ENCODE assay signal across 9 cellular contexts in the genomic region with DNA sequence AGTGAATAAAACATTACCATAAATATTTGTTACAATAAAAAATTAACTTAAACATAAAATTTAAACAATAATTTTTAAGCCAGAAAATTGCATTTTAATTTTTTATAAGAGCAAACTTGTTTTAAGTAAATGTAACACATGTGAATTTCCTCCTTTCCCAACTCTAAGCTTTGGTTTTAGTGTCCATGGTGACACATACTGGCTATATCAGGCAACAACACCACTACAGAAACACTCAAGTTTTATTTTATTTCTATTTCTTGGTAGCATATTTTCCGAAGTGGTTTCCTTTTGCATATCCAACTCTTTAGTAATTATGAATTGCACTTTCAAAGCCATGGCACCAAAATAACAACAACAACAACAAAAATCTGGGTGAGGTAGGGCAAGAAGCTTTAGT. TPM values are rescaled to one million over a fixed set of nuclear protein-coding genes. Genes with fewer than 3 reads are reported as not detected.
A peak's percentile ranks its signal among the peaks of the same experiment; 100 is the strongest.
DNase-seq lines count a peak whose midpoint lies in the region; ATAC-seq, FAIRE-seq and TF ChIP-seq lines count a peak whose summit lies in the region.
"Had no signal": no experiment of that assay in that cellular context is flagged by ENCODE, and none has a peak within 500 bp of the region (broad histone marks: within the 10 kb centered on the region; RNA-seq: fewer than 3 reads in every experiment).

No MANE protein-coding gene starts in this region.

- H3K4me1 ChIP-seq in adrenal gland (replicated peaks in 1 of 2) = peaks cover 15 to 19% of the 10 kb centered on the region in 2 donors
- H3K4me1 ChIP-seq in right lobe of liver = peaks cover 0 to 17% (median 4%) of the 10 kb centered on the region in 4 donors
- peaks cover 0 to 23% of the 10 kb centered on the region in 2 donors for H3K4me1 ChIP-seq in right atrium auricular region

- H3K27ac Mint-ChIP-seq in T-helper 2 cell treated with Interferon-gamma antibody and Interleukin-4, amounts not matched to agents 5 μg/mL and 100 μg/mL, for 36 hours = no peak overlapping the region

- H3K4me3 ChIP-seq in adrenal gland (no peak overlapping the region), right lobe of liver (no peak overlapping the region), right atrium auricular region (no peak overlapping the region)

- H3K36me3 ChIP-seq in adrenal gland (replicated peaks in 1 of 2) = no peaks in the 10 kb centered on the region
- H3K36me3 ChIP-seq in right lobe of liver = no peaks in the 10 kb centered on the region
- H3K36me3 ChIP-seq in right atrium auricular region = no peaks in the 10 kb centered on the region

- H3K27me3 ChIP-seq in adrenal gland (peaks cover 5% of the 10 kb centered on the region), right lobe of liver (peaks cover 0 to 14% of the 10 kb centered on the region in 2 donors), right atrium auricular region (peaks cover 6 to 10% of the 10 kb centered on the region in 2 donors)

- 35 to 52% (median 41%) methylated on average over 1 of the region's 1 CpG for WGBS in adrenal gland, 4 donors
- 36% methylated on average over 1 of the region's 1 CpG for WGBS in right lobe of liver (ENCODE audit: insufficient coverage, low coverage, low lambda C conversion rate, missing lambda C conversion rate)

- DNase-seq in ACHN = peak; percentile 25
- peak; percentile 30 for DNase-seq in GM10266 (ENCODE audit: extremely low spot score)
- DNase-seq in T-helper 2 cell treated with Interferon-gamma antibody and Interleukin-4, amounts not matched to agents 5 μg/mL and 100 μg/mL, for 36 hours (ENCODE audit: low spot score) = no peak
- DNase-seq in frontal cortex (ENCODE audit: low spot score in 2 of 2) = peak in 1 of 2 donors; percentile 11
- DNase-seq in adrenal gland = no peak
- DNase-seq in right lobe of liver = no peak
- no peak for DNase-seq in right atrium auricular region (ENCODE audit: low spot score)

- no peak overlapping the region for H3K27ac ChIP-seq in adrenal gland
- H3K27ac ChIP-seq in right lobe of liver = no peak overlapping the region
- H3K27ac ChIP-seq in right atrium auricular region = no peak overlapping the region

- no peak for TF ChIP-seq CTCF in GM10266 (IDR thresholded peaks at IDR 0.05; ENCODE audit: control insufficient read depth, insufficient read depth, low read depth, missing control alignments)
- TF ChIP-seq CTCF in adrenal gland (IDR thresholded peaks at IDR 0.05) = no peak
- peak in 1 of 4 donors; percentile 8 for TF ChIP-seq CTCF in right lobe of liver (IDR thresholded peaks at IDR 0.05)
- TF ChIP-seq CTCF in right atrium auricular region (IDR thresholded peaks at IDR 0.05) = peak in 1 of 2 donors; percentile 30

- peaks cover 6% of the 10 kb centered on the region for H3K36me3 Mint-ChIP-seq in T-helper 2 cell treated with Interferon-gamma antibody and Interleukin-4, amounts not matched to agents 5 μg/mL and 100 μg/mL, for 36 hours (ENCODE audit: low read depth)

- TF ChIP-seq POLR2A in adrenal gland (IDR thresholded peaks at IDR 0.05) (no peak), right lobe of liver (IDR thresholded peaks at IDR 0.05) (no peak)

- intact Hi-C loops in adrenal gland (cut with DNase I) = no loop called here
- intact Hi-C loops in right lobe of liver (cut with DNase I) = no loop called here

- peaks cover 28% of the 10 kb centered on the region for H3K4me1 Mint-ChIP-seq in T-helper 2 cell treated with Interferon-gamma antibody and Interleukin-4, amounts not matched to agents 5 μg/mL and 100 μg/mL, for 36 hours (ENCODE audit: low read depth)

- no peak for ATAC-seq in right lobe of liver
- ATAC-seq in HG03521 (IDR thresholded peaks at IDR 0.05; ENCODE audit: unreplicated experiment) = no peak

- peaks cover 7% of the 10 kb centered on the region for H3K9me3 Mint-ChIP-seq in T-helper 2 cell treated with Interferon-gamma antibody and Interleukin-4, amounts not matched to agents 5 μg/mL and 100 μg/mL, for 36 hours

- in situ Hi-C loops in ACHN (cut with HindIII; ENCODE audit: low pct_ligation_motif_present, low pct_unique_long_range_greater_than_20kb, low sequenced_read_pairs) = no loop called here

- peak overlapping the region; percentile 96 for H3K4me3 Mint-ChIP-seq in T-helper 2 cell treated with Interferon-gamma antibody and Interleukin-4, amounts not matched to agents 5 μg/mL and 100 μg/mL, for 36 hours

- peak; percentile 92 for FAIRE-seq in frontal cortex (lab: Jason Lieb, UNC)
- FAIRE-seq: GM12891 had no signal

- peaks cover 37% of the 10 kb centered on the region for H3K27me3 Mint-ChIP-seq in T-helper 2 cell treated with Interferon-gamma antibody and Interleukin-4, amounts not matched to agents 5 μg/mL and 100 μg/mL, for 36 hours (ENCODE audit: low read depth)

- H3K9me3 ChIP-seq in adrenal gland (replicated peaks in 1 of 3) (no peaks in the 10 kb centered on the region), right lobe of liver (no peaks in the 10 kb centered on the region), right atrium auricular region (peaks cover 0 to 4% of the 10 kb centered on the region in 2 donors)

RNA-seq across cellular contexts. Expression of a gene that starts 2.2 kb away (rescaled TPM):
- 2,116 TPM for total RNA-seq in frontal cortex
- 10 to 100 TPM in 3 of 8 donors, 1 to 10 TPM in 1, under 1 TPM in 3, not detected in 1; 0.35 to 20.8 (median 1.6) TPM for total RNA-seq in adrenal gland
- 10 to 100 TPM in 2 of 3 donors, 1 to 10 TPM in 1; 4.2 to 26.5 (median 10.8) TPM for polyA plus RNA-seq in adrenal gland
- under 1 TPM in 3 of 6 experiments, not detected in 3; 0.15 to 0.43 (median 0.43) TPM for total RNA-seq in right lobe of liver
- total RNA-seq in right atrium auricular region = under 1 TPM; 0.31 to 0.52 TPM

Comparison
In these comparisons a context has a peak if more than half of its experiments do, and no peak if none do; other contexts are left out.
1. DNase-seq: peak in ACHN (single experiment) and GM10266 (single experiment); none in T-helper 2 cell treated with Interferon-gamma antibody and Interleukin-4, amounts not matched to agents 5 μg/mL and 100 μg/mL, for 36 hours (single experiment), adrenal gland (0 of 7), right lobe of liver (0 of 3) and right atrium auricular region (single experiment).
2. RNA of a gene that starts 2.2 kb away (total RNA-seq): 2,116 TPM in frontal cortex (single experiment); 0.35 to 20.8 TPM in adrenal gland, 0.31 to 0.52 TPM in right atrium auricular region and 0.15 to 0.43 TPM in right lobe of liver; every median in the first group is over 10 times any median in the second.